8 cellular contexts compared by ENCODE assay signal in the genomic region with DNA sequence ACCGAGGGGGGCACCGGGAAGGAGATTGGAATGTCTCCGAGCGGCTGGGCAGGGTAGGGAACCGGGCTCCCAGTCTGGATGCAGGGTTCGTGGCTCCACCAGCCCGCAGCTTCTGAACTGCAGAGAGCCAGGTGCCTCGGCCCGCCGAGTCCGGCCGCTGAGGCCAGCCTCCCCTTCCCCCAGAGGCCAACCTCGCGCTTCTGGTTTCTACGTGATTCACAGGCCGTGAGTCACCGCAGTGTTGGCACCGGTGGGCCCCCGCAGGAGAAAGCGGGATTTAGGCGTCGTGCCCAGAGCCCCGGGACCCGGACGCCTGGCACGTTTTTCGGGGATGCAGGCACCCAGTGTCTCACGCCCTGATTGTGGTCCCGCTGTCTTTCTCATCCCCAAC. TPM values are rescaled to one million over a fixed set of nuclear protein-coding genes. Genes with fewer than 3 reads are reported as not detected.
DNase-seq lines count a peak whose midpoint lies in the region; ATAC-seq and TF ChIP-seq lines count a peak whose summit lies in the region.

No MANE protein-coding gene starts in this region.

- no peak for TF ChIP-seq EP300 in Ishikawa (IDR thresholded peaks at IDR 0.05; ENCODE audit: borderline replicate concordance)

- peak overlapping the region; percentile 91 for H3K4me2 ChIP-seq in skeletal muscle satellite cell (ENCODE audit: low read length)

- H3K36me3 ChIP-seq in BE2C (no peaks in the 10 kb centered on the region), iPS DF 6.9 (ENCODE audit: control insufficient read depth, insufficient read depth, low read length) (peaks cover 10% of the 10 kb centered on the region; the same call in 1 of the 2 replicates), skeletal muscle satellite cell (ENCODE audit: insufficient read depth, low read length) (no peaks in the 10 kb centered on the region)

- DNase-seq in BE2C = peak; percentile 58
- no peak for DNase-seq in iPS DF 6.9 (ENCODE audit: low read depth, low spot score)
- no peak for DNase-seq in cerebellar cortex (ENCODE audit: low spot score)
- no peak for DNase-seq in kidney glomerular epithelial cell (lab: John Stamatoyannopoulos, UW)

- peak overlapping the region; percentile 62 for H3K4me3 ChIP-seq in BE2C (ENCODE audit: low read depth, low read length)
- peak overlapping the region; percentile 44; the same call in 1 of the 2 replicates for H3K4me3 ChIP-seq in iPS DF 6.9 (ENCODE audit: low read length)
- peak overlapping the region; percentile 64 for H3K4me3 ChIP-seq in skeletal muscle satellite cell (ENCODE audit: low read length)

- no peaks in the 10 kb centered on the region for H3K27me3 Mint-ChIP-seq in activated naive CD8-positive, alpha-beta T cell

- ATAC-seq in GM21447 (IDR thresholded peaks at IDR 0.05; ENCODE audit: unreplicated experiment) = no peak

- peak overlapping the region; percentile 49 for H3K9ac ChIP-seq in skeletal muscle satellite cell (ENCODE audit: low read depth, low read length)

- peaks cover 32% of the 10 kb centered on the region for H3K4me1 Mint-ChIP-seq in activated naive CD8-positive, alpha-beta T cell (ENCODE audit: low read depth)

- H3K4me1 ChIP-seq in BE2C (peaks cover 51% of the 10 kb centered on the region), iPS DF 6.9 (ENCODE audit: control insufficient read depth, insufficient read depth, low read length) (peaks cover 14% of the 10 kb centered on the region), skeletal muscle satellite cell (ENCODE audit: control insufficient read depth, insufficient read depth, low read length) (peaks cover 39% of the 10 kb centered on the region)

- WGBS in iPS DF 6.9 (ENCODE audit: insufficient coverage, insufficient read length) = no CpG with 5 or more reads among the region's 29 CpGs

- no peak overlapping the region for H3K27ac Mint-ChIP-seq in activated naive CD8-positive, alpha-beta T cell

- peak overlapping the region; percentile 65 for H3K4me3 Mint-ChIP-seq in activated naive CD8-positive, alpha-beta T cell

- no peak for TF ChIP-seq RAD21 in Ishikawa (IDR thresholded peaks at IDR 0.05; ENCODE audit: low read depth)

- no peaks in the 10 kb centered on the region for H3K9me3 ChIP-seq in BE2C
- H3K9me3 ChIP-seq in iPS DF 6.9 (ENCODE audit: control insufficient read depth, insufficient read depth, low read length) = no peaks in the 10 kb centered on the region
- H3K9me3 ChIP-seq in skeletal muscle satellite cell (replicated peaks; ENCODE audit: low read length) = no peaks in the 10 kb centered on the region

- H3K9me3 Mint-ChIP-seq in activated naive CD8-positive, alpha-beta T cell (ENCODE audit: low read depth) = no peaks in the 10 kb centered on the region

- no peaks in the 10 kb centered on the region for H3K36me3 Mint-ChIP-seq in activated naive CD8-positive, alpha-beta T cell

- H3K27ac ChIP-seq in iPS DF 6.9 (ENCODE audit: low read length) = no peak overlapping the region

- TF ChIP-seq CTCF in BE2C (IDR thresholded peaks at IDR 0.05; ENCODE audit: low read depth, low read length) = no peak

- H3K27me3 ChIP-seq in BE2C (peaks cover 7% of the 10 kb centered on the region), iPS DF 6.9 (ENCODE audit: control insufficient read depth, insufficient read depth, low read length) (peaks cover 2% of the 10 kb centered on the region; the same call in 1 of the 2 replicates), skeletal muscle satellite cell (ENCODE audit: control insufficient read depth, insufficient read depth, low read length) (peaks cover 47% of the 10 kb centered on the region)

TF ChIP-seq in Ishikawa, 13 proteins besides CTCF, POLR2A, EP300 and RAD21:
- TF ChIP-seq CREB1 (IDR thresholded peaks at IDR 0.05; ENCODE audit: low read depth) = no peak; the same call in 1 of the 2 replicates
- TF ChIP-seq, protein P1, sequence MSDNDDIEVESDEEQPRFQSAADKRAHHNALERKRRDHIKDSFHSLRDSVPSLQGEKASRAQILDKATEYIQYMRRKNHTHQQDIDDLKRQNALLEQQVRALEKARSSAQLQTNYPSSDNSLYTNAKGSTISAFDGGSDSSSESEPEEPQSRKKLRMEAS (IDR thresholded peaks at IDR 0.05) = peak; percentile 80
- TF ChIP-seq ZBTB7A (IDR thresholded peaks at IDR 0.05; ENCODE audit: low read depth) = no peak
- TF ChIP-seq, protein P2, sequence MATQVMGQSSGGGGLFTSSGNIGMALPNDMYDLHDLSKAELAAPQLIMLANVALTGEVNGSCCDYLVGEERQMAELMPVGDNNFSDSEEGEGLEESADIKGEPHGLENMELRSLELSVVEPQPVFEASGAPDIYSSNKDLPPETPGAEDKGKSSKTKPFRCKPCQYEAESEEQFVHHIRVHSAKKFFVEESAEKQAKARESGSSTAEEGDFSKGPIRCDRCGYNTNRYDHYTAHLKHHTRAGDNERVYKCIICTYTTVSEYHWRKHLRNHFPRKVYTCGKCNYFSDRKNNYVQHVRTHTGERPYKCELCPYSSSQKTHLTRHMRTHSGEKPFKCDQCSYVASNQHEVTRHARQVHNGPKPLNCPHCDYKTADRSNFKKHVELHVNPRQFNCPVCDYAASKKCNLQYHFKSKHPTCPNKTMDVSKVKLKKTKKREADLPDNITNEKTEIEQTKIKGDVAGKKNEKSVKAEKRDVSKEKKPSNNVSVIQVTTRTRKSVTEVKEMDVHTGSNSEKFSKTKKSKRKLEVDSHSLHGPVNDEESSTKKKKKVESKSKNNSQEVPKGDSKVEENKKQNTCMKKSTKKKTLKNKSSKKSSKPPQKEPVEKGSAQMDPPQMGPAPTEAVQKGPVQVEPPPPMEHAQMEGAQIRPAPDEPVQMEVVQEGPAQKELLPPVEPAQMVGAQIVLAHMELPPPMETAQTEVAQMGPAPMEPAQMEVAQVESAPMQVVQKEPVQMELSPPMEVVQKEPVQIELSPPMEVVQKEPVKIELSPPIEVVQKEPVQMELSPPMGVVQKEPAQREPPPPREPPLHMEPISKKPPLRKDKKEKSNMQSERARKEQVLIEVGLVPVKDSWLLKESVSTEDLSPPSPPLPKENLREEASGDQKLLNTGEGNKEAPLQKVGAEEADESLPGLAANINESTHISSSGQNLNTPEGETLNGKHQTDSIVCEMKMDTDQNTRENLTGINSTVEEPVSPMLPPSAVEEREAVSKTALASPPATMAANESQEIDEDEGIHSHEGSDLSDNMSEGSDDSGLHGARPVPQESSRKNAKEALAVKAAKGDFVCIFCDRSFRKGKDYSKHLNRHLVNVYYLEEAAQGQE (IDR thresholded peaks at IDR 0.05; ENCODE audit: low read depth) = no peak
- 0 out of 2 replicates have a peak, but pooled peaks have one; percentile 9 for TF ChIP-seq YY1 (IDR thresholded peaks at IDR 0.05; ENCODE audit: low read depth)
- peak; percentile 19; the same call in 1 of the 2 replicates for TF ChIP-seq TCF12 (IDR thresholded peaks at IDR 0.05; ENCODE audit: low read depth)
- peak; percentile 44 for TF ChIP-seq NFIC (IDR thresholded peaks at IDR 0.05)

RNA-seq across cellular contexts. Expression of a gene that starts 0.5 kb away (rescaled TPM):
- polyA plus RNA-seq in BE2C (2012; ENCODE audit: insufficient read depth, insufficient read length, low read depth) = 39.0 TPM
- total RNA-seq in skeletal muscle satellite cell (2012; rRNA removed) = 12.4 and 20.3 TPM in 2 replicates

RNA-seq across cellular contexts. Expression of a gene that starts 23.3 kb away (rescaled TPM):
- polyA plus RNA-seq in BE2C (2012; ENCODE audit: insufficient read depth, insufficient read length, low read depth) = 47.1 TPM
- 5.7 and 7.1 TPM in 2 replicates for total RNA-seq in skeletal muscle satellite cell (2012; rRNA removed)

RNA-seq across cellular contexts. Expression of a gene that starts 23.6 kb away (rescaled TPM):
- 100 TPM for polyA plus RNA-seq in BE2C (2012; ENCODE audit: insufficient read depth, insufficient read length, low read depth)
- 22.1 and 27.4 TPM in 2 replicates for total RNA-seq in skeletal muscle satellite cell (2012; rRNA removed)

RNA-seq across cellular contexts. Expression of a gene that starts 27.7 kb away (rescaled TPM):
- 22.3 TPM for polyA plus RNA-seq in BE2C (2012; ENCODE audit: insufficient read depth, insufficient read length, low read depth)
- total RNA-seq in skeletal muscle satellite cell (2012; rRNA removed) = 10.6 and 46.1 TPM in 2 replicates

RNA-seq across cellular contexts. Expression of a gene that starts 36.0 kb away (rescaled TPM):
- 264 TPM for polyA plus RNA-seq in BE2C (2012; ENCODE audit: insufficient read depth, insufficient read length, low read depth)
- 59.2 and 63.1 TPM in 2 replicates for total RNA-seq in skeletal muscle satellite cell (2012; rRNA removed)
